Comparison of ENCODE assay signal across 22 cellular contexts in genomic region chr2:148861367-148861766, GRCh38. TPM values are rescaled to one million over a fixed set of nuclear protein-coding genes. Genes with fewer than 3 reads are reported as not detected.
A peak's percentile ranks its signal among the peaks of the same experiment; 100 is the strongest.
DNase-seq lines count a peak whose midpoint lies in the region; ATAC-seq, FAIRE-seq and TF ChIP-seq lines count a peak whose summit lies in the region.
"Had no signal": no experiment of that assay in that cellular context is flagged by ENCODE, and none has a peak within 500 bp of the region (broad histone marks: within the 10 kb centered on the region; RNA-seq: fewer than 3 reads in every experiment).

No MANE protein-coding gene starts in this region.

- H3K27me3 Mint-ChIP-seq in CD8-positive, alpha-beta T cell (ENCODE audit: low read depth): peaks cover 16% of the 10 kb centered on the region

- H3K27ac ChIP-seq in MM.1S (ENCODE audit: low read length): no peak overlapping the region
- H3K27ac ChIP-seq in OCI-LY3 (ENCODE audit: low read length): no peak overlapping the region
- H3K27ac ChIP-seq in K562 (ENCODE audit: extremely low read depth, low read depth, low read length): no peak overlapping the region
- no peak overlapping the region for H3K27ac ChIP-seq in ascending aorta
- H3K27ac ChIP-seq in CD8-positive, alpha-beta T cell (ENCODE audit: low read depth, low read length): no peak overlapping the region
- H3K27ac ChIP-seq: PC-9 had no signal

- H4K20me1 ChIP-seq in MM.1S (ENCODE audit: insufficient read depth, low read length) (no peaks in the 10 kb centered on the region), OCI-LY3 (ENCODE audit: insufficient read depth, low read length) (no peaks in the 10 kb centered on the region), K562 (replicated peaks; ENCODE audit: control insufficient read depth, insufficient read depth, low read length) (no peaks in the 10 kb centered on the region)

- DNase-seq in MM.1S (peak; percentile 85), K562 (ENCODE audit: extremely low read depth in 1 of 4, low spot score in 3 of 4) (no peak), cerebellar cortex (ENCODE audit: low spot score) (no peak), ascending aorta (ENCODE audit: low spot score in 2 of 2) (no peak)
- DNase-seq in CD8-positive, alpha-beta T cell: no peak
- DNase-seq: C1 segment of cervical spinal cord; Calu3; CD8-positive, alpha-beta memory T cell; DMS153; NCI-H1092; NCI-H1436; NCI-H187 treated with DMSO at 0.1 percent for 48 hours; NCI-H345; NCI-H524; NCI-H82; PC-9; SIG-M5; SK-N-SH; T-helper 2 cell had no signal

- H3K9me3 ChIP-seq in MM.1S (replicated peaks; ENCODE audit: insufficient read depth, low read length) (no peaks in the 10 kb centered on the region), OCI-LY3 (ENCODE audit: insufficient read depth, low read length) (no peaks in the 10 kb centered on the region), K562 (replicated peaks; ENCODE audit: control insufficient read depth, insufficient read depth, low read depth, low read length) (no peaks in the 10 kb centered on the region), ascending aorta (no peaks in the 10 kb centered on the region)
- H3K9me3 ChIP-seq in CD8-positive, alpha-beta T cell (ENCODE audit: low read length): no peaks in the 10 kb centered on the region
- H3K9me3 ChIP-seq: SK-N-SH had no signal

- H2AFZ ChIP-seq in MM.1S (ENCODE audit: low read length): peak overlapping the region; percentile 91
- H2AFZ ChIP-seq in OCI-LY3 (ENCODE audit: low read depth, low read length): no peak overlapping the region
- H2AFZ ChIP-seq in K562 (ENCODE audit: low read depth, low read length): 0 out of 2 replicates have a peak overlapping the region, but pooled peaks have one; percentile 34
- H2AFZ ChIP-seq: PC-9 had no signal

- no peaks in the 10 kb centered on the region for H3K9me2 ChIP-seq in MM.1S (replicated peaks; ENCODE audit: insufficient read depth, low read length)
- H3K9me2 ChIP-seq: SK-N-SH had no signal

- in situ Hi-C loops in K562 (cut with MboI): no loop called here

- H3K9me1 ChIP-seq in K562 (ENCODE audit: control insufficient read depth, insufficient read depth, low read length): no peaks in the 10 kb centered on the region

- 1% methylated on average over 5 of the region's 5 CpGs for WGBS in K562 (ENCODE audit: insufficient coverage, low coverage, missing lambda C conversion rate)

- peaks cover 4% of the 10 kb centered on the region; the same call in 1 of the 2 replicates for H3K4me1 ChIP-seq in MM.1S (ENCODE audit: low read length)
- no peaks in the 10 kb centered on the region for H3K4me1 ChIP-seq in OCI-LY3 (ENCODE audit: low read length)
- no peaks in the 10 kb centered on the region for H3K4me1 ChIP-seq in K562 (replicated peaks in 1 of 2; ENCODE audit: control insufficient read depth in 2 of 2, insufficient read depth in 2 of 2, low read length in 2 of 2)
- H3K4me1 ChIP-seq in ascending aorta: no peaks in the 10 kb centered on the region
- H3K4me1 ChIP-seq in CD8-positive, alpha-beta T cell (ENCODE audit: insufficient read depth, low read length): no peaks in the 10 kb centered on the region

- H3K4me1 Mint-ChIP-seq in CD8-positive, alpha-beta T cell (ENCODE audit: low read depth): no peaks in the 10 kb centered on the region

- peak; percentile 60 for ATAC-seq in GM18867 (IDR thresholded peaks at IDR 0.05; ENCODE audit: unreplicated experiment)
- peak; percentile 46 for ATAC-seq in K562
- no peak for ATAC-seq in CD8-positive, alpha-beta T cell

- no peak for TF ChIP-seq EP300 in K562 (IDR thresholded peaks at IDR 0.05; ENCODE audit: low read length)

- H3K4me2 ChIP-seq in MM.1S (ENCODE audit: low read depth, low read length): peak overlapping the region; percentile 56
- H3K4me2 ChIP-seq in OCI-LY3 (ENCODE audit: low read length): 0 out of 2 replicates have a peak overlapping the region, but pooled peaks have one; percentile 15
- H3K4me2 ChIP-seq in K562 (ENCODE audit: insufficient read depth, low read length): no peak overlapping the region; the same call in 1 of the 2 replicates
- H3K4me2 ChIP-seq: PC-9, SK-N-SH had no signal

- H3K79me2 ChIP-seq in MM.1S (ENCODE audit: low read length) (no peaks in the 10 kb centered on the region), OCI-LY3 (ENCODE audit: low read length) (no peaks in the 10 kb centered on the region), K562 (ENCODE audit: control insufficient read depth, insufficient read depth, low read length) (no peaks in the 10 kb centered on the region)

- no peak overlapping the region for H3K4me3 Mint-ChIP-seq in CD8-positive, alpha-beta T cell

- H3K27me3 ChIP-seq in MM.1S (replicated peaks; ENCODE audit: insufficient read depth, low read length) (no peaks in the 10 kb centered on the region), OCI-LY3 (ENCODE audit: low read depth, low read length) (no peaks in the 10 kb centered on the region; the same call in 1 of the 2 replicates), K562 (ENCODE audit: control insufficient read depth in 2 of 2, insufficient read depth in 2 of 2, low read length in 2 of 2) (peaks cover 9 to 12% of the 10 kb centered on the region in 2 experiments; a peak in 2 of 5 replicates), ascending aorta (no peaks in the 10 kb centered on the region)
- no peaks in the 10 kb centered on the region for H3K27me3 ChIP-seq in CD8-positive, alpha-beta T cell (ENCODE audit: insufficient read depth, low read length)

- no peaks in the 10 kb centered on the region for H3F3A ChIP-seq in MM.1S (ENCODE audit: insufficient read depth, low read length)

- intact Hi-C loops in K562 (cut with micrococcal nuclease): no loop called here
- intact Hi-C loops in ascending aorta (cut with DNase I): no loop called here
- intact Hi-C loops in CD8-positive, alpha-beta T cell (cut with DNase I, micrococcal nuclease): no loop called here

- no peaks in the 10 kb centered on the region for H3K36me3 Mint-ChIP-seq in CD8-positive, alpha-beta T cell

- no peak overlapping the region for H3K27ac Mint-ChIP-seq in CD8-positive, alpha-beta T cell

- TF ChIP-seq CTCF in MM.1S (IDR thresholded peaks at IDR 0.05; ENCODE audit: low read length): no peak
- TF ChIP-seq CTCF in OCI-LY3 (IDR thresholded peaks at IDR 0.05; ENCODE audit: low read depth, low read length): no peak
- TF ChIP-seq CTCF in K562 (IDR thresholded peaks at IDR 0.05 in 2 of 3, conservative IDR thresholded peaks at IDR 0.05 in 1 of 3; ENCODE audit: insufficient read depth in 2 of 3, low read depth in 1 of 3, low read length in 3 of 3): no peak
- TF ChIP-seq CTCF in ascending aorta (IDR thresholded peaks at IDR 0.05): no peak
- no peak for TF ChIP-seq CTCF in CD8-positive, alpha-beta T cell (IDR thresholded peaks at IDR 0.05)

- no peak for TF ChIP-seq POLR2A in K562 (conservative IDR thresholded peaks at IDR 0.05)

- no peaks in the 10 kb centered on the region for H3K9me3 Mint-ChIP-seq in CD8-positive, alpha-beta T cell
- H3K9me3 Mint-ChIP-seq: CD8-positive, alpha-beta memory T cell had no signal

- BruUV-seq in K562 (replicated peaks; lab: Mats Ljungman, UMichigan): no TSS peak

- POLR2A ChIA-PET in K562 (lab: Yijun Ruan, JAX): interaction anchor here (0.7 to 1.2 kb wide), 2 partner anchors 12 to 215 kb away, joined by 3 to 4 read pairs; no protein-coding TSS in a partner anchor
- POLR2A ChIA-PET in CD8-positive, alpha-beta T cell (lab: Charles Lee): no interaction called here

- CTCF ChIA-PET in K562 (lab: Yijun Ruan, JAX; ENCODE audit: low intra/inter-chr PET ratio): no interaction called here
- CTCF ChIA-PET in CD8-positive, alpha-beta T cell (lab: Charles Lee): no interaction called here

- H3K9ac ChIP-seq in MM.1S (ENCODE audit: low read length) (no peak overlapping the region), OCI-LY3 (ENCODE audit: low read length) (no peak overlapping the region), K562 (ENCODE audit: insufficient read depth in 1 of 2, low read depth in 2 of 2, low read length in 2 of 2) (no peak overlapping the region)
- H3K9ac ChIP-seq: SK-N-SH had no signal

- H3K4me3 ChIP-seq in MM.1S (ENCODE audit: low read length) (peak overlapping the region; percentile 58), OCI-LY3 (ENCODE audit: low read length) (no peak overlapping the region), K562 (no peak overlapping the region), ascending aorta (no peak overlapping the region)
- H3K4me3 ChIP-seq in CD8-positive, alpha-beta T cell (ENCODE audit: low read depth, low read length): no peak overlapping the region
- H3K4me3 ChIP-seq: PC-9 had no signal

- H3K36me3 ChIP-seq in MM.1S (replicated peaks; ENCODE audit: insufficient read depth, low read length) (no peaks in the 10 kb centered on the region), OCI-LY3 (replicated peaks; ENCODE audit: low read depth, low read length) (no peaks in the 10 kb centered on the region), K562 (ENCODE audit: control insufficient read depth, insufficient read depth, low read length) (no peaks in the 10 kb centered on the region), ascending aorta (no peaks in the 10 kb centered on the region)
- no peaks in the 10 kb centered on the region for H3K36me3 ChIP-seq in CD8-positive, alpha-beta T cell (ENCODE audit: insufficient read depth, low read length)

- no peak for FAIRE-seq in K562 (lab: Jason Lieb, UNC)
- FAIRE-seq: GM18507 had no signal

- no peak for TF ChIP-seq RAD21 in K562 (CRISPR knock-in tag; conservative IDR thresholded peaks at IDR 0.05 in 1 of 2, IDR thresholded peaks at IDR 0.05 in 1 of 2)

RNA-seq across cellular contexts. Expression of gene KIF5C, which starts 13.7 kb away (rescaled TPM):
- not detected in 2 replicates for total RNA-seq in K562 (2011; cell fraction: chromatin; rRNA removed; ENCODE audit: low replicate concordance)
- total RNA-seq in K562 (2011; cell fraction: nucleolus; rRNA removed): not detected in 2 replicates
- not detected in 2 replicates for total RNA-seq in K562 (2011; cell fraction: nucleoplasm; rRNA removed)
- total RNA-seq in K562 (2014; rRNA removed) (not detected in 2 replicates), K562 (2014; rRNA removed; fragmentation: Illumina TruSeq; extraction: Trizol) (not detected in 2 replicates), K562 (2015; rRNA removed; fragmentation: Illumina TruSeq; extraction: Trizol) (not detected in 2 replicates), K562 (2021) (0.09 TPM in 2 replicates), ascending aorta (6.2 TPM)
- polyA plus RNA-seq in K562 (2011; rRNA removed) (0.01 TPM in 1 of 2 replicates, not detected in the other), K562 (2014; fragmentation: Illumina TruSeq; extraction: Trizol) (0.01 TPM in 1 of 2 replicates, not detected in the other), K562 (2014; fragmentation: Nextera tagmentation; extraction: Ambion mirVana) (not detected), K562 (2014; rRNA removed) (not detected in 2 replicates)
- polyA plus RNA-seq in K562 (2011; cell fraction: cytosol; rRNA removed): not detected in 2 replicates
- polyA plus RNA-seq in K562 (2011; cell fraction: nucleus; rRNA removed): not detected in 2 replicates
- polyA plus RNA-seq in K562 (2012): 0.03 TPM in 2 replicates
- not detected in 2 replicates for polyA minus RNA-seq in K562 (2011; rRNA and poly(A)+ RNA removed)
- polyA minus RNA-seq in K562 (2011; cell fraction: cytosol; rRNA and poly(A)+ RNA removed): not detected in 2 replicates
- polyA minus RNA-seq in K562 (2011; cell fraction: nucleus; rRNA and poly(A)+ RNA removed): not detected in 2 replicates
- 1 to 10 TPM; 6.4 to 6.5 TPM for total RNA-seq in CD8-positive, alpha-beta T cell
